In the genomic region with DNA sequence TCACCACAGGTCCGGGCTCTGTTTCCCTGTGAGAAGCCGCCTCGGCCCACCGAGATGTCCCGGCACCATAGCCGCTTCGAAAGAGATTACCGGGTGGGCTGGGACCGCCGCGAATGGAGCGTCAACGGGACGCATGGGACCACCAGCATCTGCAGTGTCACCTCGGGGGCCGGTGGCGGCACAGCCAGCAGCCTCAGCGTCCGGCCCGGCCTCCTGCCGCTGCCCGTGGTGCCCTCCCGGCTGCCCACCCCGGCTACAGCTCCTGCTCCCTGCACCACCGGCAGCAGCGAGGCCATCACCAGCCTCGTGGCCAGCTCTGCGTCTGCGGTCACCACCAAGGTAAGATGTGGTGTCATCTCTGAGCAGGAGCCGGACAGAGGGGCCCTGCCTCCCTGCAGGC, we compare ENCODE assay signal across 14 cellular contexts.
A peak's percentile ranks its signal among the peaks of the same experiment; 100 is the strongest.
DNase-seq lines count a peak whose midpoint lies in the region; ATAC-seq, FAIRE-seq and TF ChIP-seq lines count a peak whose summit lies in the region.
"Had no signal": no experiment of that assay in that cellular context is flagged by ENCODE, and none has a peak within 500 bp of the region (broad histone marks: within the 10 kb centered on the region; RNA-seq: fewer than 3 reads in every experiment).

No MANE protein-coding gene starts in this region.

- DNase-seq in H7 (peak; percentile 54), posterior vena cava (ENCODE audit: low spot score) (peak; percentile 54), tibial artery (no peak), GM12891 (ENCODE audit: insufficient read length, low spot score) (no peak)
- DNase-seq in activated naive CD4-positive, alpha-beta T cell treated with Interleukin-2 at 50 U/mL for 16 hours, result no peak
- DNase-seq: Calu3; CD8-positive, alpha-beta T cell; DMS79 treated with DMSO at 0.1 percent for 48 hours; GF-D8 had no signal

- intact Hi-C loops in posterior vena cava (cut with DNase I) (loop anchor here in 1 of 2 donors (5.0 kb wide), 1 partner anchor 35 kb away; no protein-coding TSS in a partner anchor), tibial artery (cut with DNase I; ENCODE audit: low total_unique reads) (loop anchor here (5.0 to 10.0 kb wide), 2 partner anchors 35 to 57 kb away; no protein-coding TSS in a partner anchor)

- 100% methylated on average over 2 of the region's 30 CpGs; no CpG with 5 or more reads in 1 of the 2 donors for whole genome bisulfite sequencing in gastroesophageal sphincter (ENCODE audit: low coverage in 1 of 2), 2 donors

- no peak for TF ChIP-seq EP300 in gastroesophageal sphincter (IDR thresholded peaks at IDR 0.05)

- peaks cover 0 to 71% (median 36%) of the 10 kb centered on the region in 3 donors for H3K4me1 ChIP-seq in gastroesophageal sphincter
- peaks cover 0 to 73% (median 50%) of the 10 kb centered on the region in 4 donors for H3K4me1 ChIP-seq in tibial artery
- H3K4me1 ChIP-seq: HAP-1 had no signal

- no peak overlapping the region for H3K4me3 ChIP-seq in H7 (ENCODE audit: insufficient read depth, low read depth, low read length)
- H3K4me3 ChIP-seq in gastroesophageal sphincter, result no peak overlapping the region
- no peak overlapping the region for H3K4me3 ChIP-seq in tibial artery
- H3K4me3 ChIP-seq: BLaER1 treated with 17β-estradiol and CSF1 and Interleukin-3, amounts not matched to agents 10 nM and 100 nM; HAP-1 had no signal

- H3K27me3 ChIP-seq in H7 (ENCODE audit: control insufficient read depth, insufficient read depth, low read length) (no peaks in the 10 kb centered on the region), gastroesophageal sphincter (no peaks in the 10 kb centered on the region), tibial artery (no peaks in the 10 kb centered on the region)
- H3K27me3 ChIP-seq: BLaER1 treated with 17β-estradiol and CSF1 and Interleukin-3, amounts not matched to agents 10 nM and 100 nM had no signal

- H3K27ac ChIP-seq in gastroesophageal sphincter (peak overlapping the region in 3 of 4 donors; percentile 83 to 85 (median 84)), tibial artery (peak overlapping the region; percentile 79 to 80)
- H3K27ac ChIP-seq: BLaER1 treated with 17β-estradiol and CSF1 and Interleukin-3, amounts not matched to agents 10 nM and 100 nM had no signal

- H3K9me3 ChIP-seq in gastroesophageal sphincter (no peaks in the 10 kb centered on the region), tibial artery (no peaks in the 10 kb centered on the region)
- H3K9me3 ChIP-seq: BLaER1 treated with 17β-estradiol and CSF1 and Interleukin-3, amounts not matched to agents 10 nM and 100 nM; HAP-1 had no signal

- FAIRE-seq in GM12891 (lab: Jason Lieb, UNC), result no peak
- FAIRE-seq: H1 had no signal

- TF ChIP-seq CTCF in gastroesophageal sphincter (IDR thresholded peaks at IDR 0.05), result no peak
- no peak for TF ChIP-seq CTCF in tibial artery (IDR thresholded peaks at IDR 0.05)

- no peak for TF ChIP-seq POLR2A in gastroesophageal sphincter (IDR thresholded peaks at IDR 0.05)
- no peak for TF ChIP-seq POLR2A in GM12891 (IDR thresholded peaks at IDR 0.05; ENCODE audit: low read depth, low read length)

- ATAC-seq in gastroesophageal sphincter, result no peak
- ATAC-seq in esophagus mucosa, result no peak
- ATAC-seq: CD8-positive, alpha-beta T cell had no signal

- no peaks in the 10 kb centered on the region for H3K36me3 ChIP-seq in H7 (replicated peaks; ENCODE audit: control insufficient read depth, insufficient read depth, low read length)
- peaks cover 0 to 7% of the 10 kb centered on the region in 2 donors for H3K36me3 ChIP-seq in gastroesophageal sphincter
- H3K36me3 ChIP-seq in tibial artery, result peaks cover 0 to 6% (median 0%) of the 10 kb centered on the region in 3 donors
- H3K36me3 ChIP-seq: BLaER1 treated with 17β-estradiol and CSF1 and Interleukin-3, amounts not matched to agents 10 nM and 100 nM; HAP-1 had no signal

TF ChIP-seq in GM12891, 5 proteins besides CTCF, POLR2A, EP300 and RAD21:
- TF ChIP-seq POU2F2 (IDR thresholded peaks at IDR 0.05; ENCODE audit: low read depth, low read length) (no peak), PAX5 (IDR thresholded peaks at IDR 0.05; ENCODE audit: insufficient read depth, low read length, severe bottlenecking) (no peak), POLR2AphosphoS5 (IDR thresholded peaks at IDR 0.05; ENCODE audit: low read depth, low read length) (no peak)

Comparison
In these comparisons a context has a peak if more than half of its experiments do, and no peak if none do; other contexts are left out.
1. DNase-seq: peak in H7 (single experiment) and posterior vena cava (single experiment); none in tibial artery (0 of 2), GM12891 (single experiment) and activated naive CD4-positive, alpha-beta T cell treated with Interleukin-2 at 50 U/mL for 16 hours (single experiment).